Comparison of ENCODE assay signal across 22 cellular contexts in genomic region chr14:95946867-95947266, GRCh38.
"Had no signal": no experiment of that assay in that cellular context is flagged by ENCODE, and none has a peak within 500 bp of the region (broad histone marks: within the 10 kb centered on the region; RNA-seq: fewer than 3 reads in every experiment).

No MANE protein-coding gene starts in this region.

- H3K27me3 ChIP-seq: ascending aorta, neutrophil, ovary, right atrium auricular region had no signal

- H3K4me3 ChIP-seq: ascending aorta, esophagus squamous epithelium, gastrocnemius medialis, lower lobe of right lung, ovary, prostate gland, right atrium auricular region had no signal

- DNase-seq: activated CD4-positive, alpha-beta T cell treated with anti-CD3 and anti-CD28 coated beads, Interleukin-2, amount 50 U/mL, for 1 hour; activated CD4-positive, CD25-positive, alpha-beta regulatory T cell treated with anti-CD3 and anti-CD28 coated beads, Interleukin-2, amount 50 U/mL, for 72 hours; activated CD8-positive, alpha-beta T cell treated with anti-CD3 and anti-CD28 coated beads, Interleukin-2, amount 10 ng/mL, durations not matched to agents 7 days and 5 days; activated gamma-delta T cell; central memory CD4-positive, alpha-beta T cell; dermis blood vessel endothelial cell; effector memory CD4-positive, alpha-beta T cell; esophagus squamous epithelium; gastrocnemius medialis; head of caudate nucleus; hypothalamus; lower lobe of right lung; naive thymus-derived CD8-positive, alpha-beta T cell; ovary; stimulated activated CD4-positive, alpha-beta T cell treated with anti-CD3 and anti-CD28 coated beads, Interleukin-4, amount 100 ng/mL, for 4 hours; stimulated activated naive CD8-positive, alpha-beta T cell treated with anti-CD3 and anti-CD28 coated beads, Interleukin-15, Interleukin-2, amounts not matched to agents 100 U/mL and 50 U/mL, for 24 hours; T-cell had no signal

- H3K36me3 ChIP-seq: ascending aorta, esophagus squamous epithelium, gastrocnemius medialis, lower lobe of right lung, neutrophil, ovary, prostate gland, right atrium auricular region had no signal

- H3K4me1 ChIP-seq: ascending aorta, esophagus squamous epithelium, gastrocnemius medialis, lower lobe of right lung, prostate gland, right atrium auricular region had no signal

- H3K9me3 ChIP-seq: ascending aorta, esophagus squamous epithelium, gastrocnemius medialis, neutrophil, ovary, prostate gland, right atrium auricular region had no signal

- FAIRE-seq: keratinocyte had no signal
